Comparison of ENCODE assay signal across 2 cellular contexts in the genomic region with DNA sequence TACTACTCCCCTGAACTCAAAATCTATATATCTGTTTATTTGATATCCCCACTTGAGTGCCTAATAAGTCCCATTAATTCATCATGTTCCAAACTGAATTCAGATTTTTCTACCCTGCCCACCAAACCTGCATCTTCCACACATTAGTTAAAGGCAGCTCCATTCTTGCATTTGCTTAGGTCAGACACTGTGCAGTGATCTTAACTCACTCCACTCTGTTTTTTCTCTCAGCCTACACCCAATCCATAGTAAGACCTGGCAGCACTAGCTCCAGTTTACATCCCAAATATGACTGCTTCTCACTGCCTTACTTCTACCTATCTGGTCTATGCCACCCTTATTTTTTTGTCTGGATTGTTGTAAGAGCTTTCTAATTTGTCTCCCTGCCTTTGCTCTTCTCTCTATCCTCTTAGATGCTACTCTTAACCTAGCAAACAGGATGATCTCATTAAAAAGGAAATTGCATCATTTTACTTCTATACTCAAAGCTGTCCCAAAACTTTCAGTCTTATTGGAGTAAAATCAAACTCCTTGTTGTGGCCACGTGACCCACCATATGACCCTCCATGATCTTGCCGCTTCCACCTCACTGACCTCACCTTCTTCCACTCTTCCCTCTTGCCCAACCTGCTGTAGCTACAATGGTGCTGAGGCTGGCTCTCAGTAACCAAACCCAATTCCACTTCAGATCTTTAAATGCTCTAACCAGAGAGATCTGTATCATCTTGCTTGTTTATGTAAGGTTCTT.
TF ChIP-seq lines count a peak whose summit lies in the region.

No MANE protein-coding gene starts in this region.

TF ChIP-seq in GM23338, 12 proteins besides CTCF, POLR2A, EP300 and RAD21:
- TF ChIP-seq REST (IDR thresholded peaks at IDR 0.05; ENCODE audit: unreplicated experiment), result no peak
- TF ChIP-seq EZH2phosphoT487 (IDR thresholded peaks at IDR 0.05; ENCODE audit: unreplicated experiment), result no peak
- TF ChIP-seq POLR2AphosphoS5 (IDR thresholded peaks at IDR 0.05; ENCODE audit: low read depth), result no peak
- no peak for TF ChIP-seq EZH2 (IDR thresholded peaks at IDR 0.05; ENCODE audit: low read depth, unreplicated experiment)
- no peak for TF ChIP-seq STAT1 (IDR thresholded peaks at IDR 0.05; ENCODE audit: unreplicated experiment)
- no peak for TF ChIP-seq JUNB (IDR thresholded peaks at IDR 0.05; ENCODE audit: unreplicated experiment)
- no peak for TF ChIP-seq ETS1 (IDR thresholded peaks at IDR 0.05)
- TF ChIP-seq ZNF331 (CRISPR knock-in tag; IDR thresholded peaks at IDR 0.05; ENCODE audit: low read depth), result no peak
- TF ChIP-seq ZNF114 (CRISPR knock-in tag; IDR thresholded peaks at IDR 0.05), result no peak

TF ChIP-seq in H1, 55 proteins besides CTCF, POLR2A, EP300 and RAD21:
- no peak for TF ChIP-seq KDM1A (IDR thresholded peaks at IDR 0.05; ENCODE audit: borderline replicate concordance, low read length)
- TF ChIP-seq RFX5 (IDR thresholded peaks at IDR 0.05; ENCODE audit: borderline replicate concordance, low read depth, low read length), result no peak
- no peak for TF ChIP-seq HDAC2 (IDR thresholded peaks at IDR 0.05; ENCODE audit: borderline replicate concordance in 1 of 2, low read depth in 2 of 2, low read length in 2 of 2)
- no peak for TF ChIP-seq SUZ12 (IDR thresholded peaks at IDR 0.05; ENCODE audit: low read length)
- TF ChIP-seq TAF1 (IDR thresholded peaks at IDR 0.05; ENCODE audit: low read depth, low read length), result no peak
- no peak for TF ChIP-seq SP1 (IDR thresholded peaks at IDR 0.05; ENCODE audit: low read depth, low read length)
- TF ChIP-seq BCL11A (IDR thresholded peaks at IDR 0.05; ENCODE audit: low read depth in 2 of 2, low read length in 2 of 2), result no peak
- TF ChIP-seq PHF8 (conservative IDR thresholded peaks at IDR 0.05; ENCODE audit: low read depth, low read length), result no peak
- TF ChIP-seq POLR2AphosphoS5 (IDR thresholded peaks at IDR 0.05; ENCODE audit: low read depth, low read length), result no peak
- TF ChIP-seq E2F6 (IDR thresholded peaks at IDR 0.05), result no peak
- no peak for TF ChIP-seq KDM4A (IDR thresholded peaks at IDR 0.05; ENCODE audit: low read depth, low read length, severe bottlenecking)
- TF ChIP-seq EZH2 (IDR thresholded peaks at IDR 0.05; ENCODE audit: low read depth, low read length, severe bottlenecking), result no peak
- TF ChIP-seq SAP30 (IDR thresholded peaks at IDR 0.05; ENCODE audit: insufficient read depth, insufficient replicate concordance, low read length), result no peak
- TF ChIP-seq GABPA (IDR thresholded peaks at IDR 0.05; ENCODE audit: borderline replicate concordance, insufficient read depth, low read length), result no peak
- TF ChIP-seq CHD7 (IDR thresholded peaks at IDR 0.05; ENCODE audit: insufficient replicate concordance, low read length), result no peak
- TF ChIP-seq, protein P1, sequence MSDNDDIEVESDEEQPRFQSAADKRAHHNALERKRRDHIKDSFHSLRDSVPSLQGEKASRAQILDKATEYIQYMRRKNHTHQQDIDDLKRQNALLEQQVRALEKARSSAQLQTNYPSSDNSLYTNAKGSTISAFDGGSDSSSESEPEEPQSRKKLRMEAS (IDR thresholded peaks at IDR 0.05), result no peak
